In the genomic region with DNA sequence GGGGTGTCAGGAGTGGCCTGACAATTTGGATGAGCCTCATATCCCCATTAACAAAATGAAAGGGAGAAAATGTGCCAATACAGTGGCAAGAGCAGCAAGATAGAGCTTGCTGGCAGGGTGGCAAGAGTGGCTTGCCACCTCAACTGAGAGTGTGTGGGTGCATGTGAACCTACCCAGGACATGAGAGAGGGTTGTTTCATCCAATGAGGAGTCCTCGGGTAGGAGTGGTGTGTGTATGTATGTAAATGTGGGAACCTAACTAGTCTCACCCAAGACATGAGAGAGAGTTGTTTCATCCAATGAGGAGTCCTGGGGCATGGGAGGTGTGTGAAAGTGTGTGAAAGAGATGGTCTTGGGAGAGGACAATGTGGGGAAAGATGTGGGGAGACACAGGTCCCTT, we compare ENCODE assay signal across 29 cellular contexts.
DNase-seq lines count a peak whose midpoint lies in the region; ATAC-seq, FAIRE-seq and TF ChIP-seq lines count a peak whose summit lies in the region.
"Had no signal": no experiment of that assay in that cellular context is flagged by ENCODE, and none has a peak within 500 bp of the region (broad histone marks: within the 10 kb centered on the region; RNA-seq: fewer than 3 reads in every experiment).

No MANE protein-coding gene starts in this region.

- H3K9me3 Mint-ChIP-seq in CD8-positive, alpha-beta T cell = no peaks in the 10 kb centered on the region
- no peaks in the 10 kb centered on the region for H3K9me3 Mint-ChIP-seq in activated T-helper 1 cell treated with anti-CD3 and anti-CD28 coated beads, Interleukin-12 subunit alpha, Interleukin-12 subunit beta, Interleukin-2, Interleukin-4 antibody, amounts not matched to agents 30 ng/mL and 10 ng/mL and 1 ng/mL, durations not matched to agents 14 hours and 24 hours and 36 hours
- no peaks in the 10 kb centered on the region for H3K9me3 Mint-ChIP-seq in naive thymus-derived CD4-positive, alpha-beta T cell
- H3K9me3 Mint-ChIP-seq in CD4-positive, alpha-beta memory T cell = no peaks in the 10 kb centered on the region
- H3K9me3 Mint-ChIP-seq: IgD-negative memory B cell, neural crest cell had no signal

- no peak for TF ChIP-seq CTCF in CD8-positive, alpha-beta T cell (IDR thresholded peaks at IDR 0.05)

- intact Hi-C loops in CD8-positive, alpha-beta T cell (cut with DNase I, micrococcal nuclease) = no loop called here
- intact Hi-C loops in activated T-helper 1 cell treated with anti-CD3 and anti-CD28 coated beads, Interleukin-12 subunit alpha, Interleukin-12 subunit beta, Interleukin-2, Interleukin-4 antibody, amounts not matched to agents 30 ng/mL and 10 ng/mL and 1 ng/mL, durations not matched to agents 14 hours and 24 hours and 36 hours (cut with micrococcal nuclease) = no loop called here
- intact Hi-C loops in naive thymus-derived CD4-positive, alpha-beta T cell (cut with micrococcal nuclease) = loop anchor here (2.0 to 10.0 kb wide), 3 partner anchors 45 to 415 kb away; a partner anchor contains a TSS
- intact Hi-C loops in CD4-positive, alpha-beta memory T cell (cut with micrococcal nuclease) = loop anchor here (2.0 kb wide), 1 partner anchor 45 kb away; no protein-coding TSS in a partner anchor

- no peaks in the 10 kb centered on the region for H3K27me3 ChIP-seq in CD8-positive, alpha-beta T cell (ENCODE audit: insufficient read depth, low read length)
- no peaks in the 10 kb centered on the region for H3K27me3 ChIP-seq in naive thymus-derived CD4-positive, alpha-beta T cell (ENCODE audit: control insufficient read depth in 2 of 2, insufficient read depth in 2 of 2, low read length in 2 of 2)
- no peaks in the 10 kb centered on the region for H3K27me3 ChIP-seq in CD4-positive, alpha-beta memory T cell (ENCODE audit: insufficient read depth, low read length)
- H3K27me3 ChIP-seq: BLaER1 treated with 17β-estradiol and CSF1 and Interleukin-3, amounts not matched to agents 10 nM and 100 nM; gastroesophageal sphincter; ovary; upper lobe of right lung had no signal

- no peaks in the 10 kb centered on the region for H3K27me3 Mint-ChIP-seq in CD8-positive, alpha-beta T cell (ENCODE audit: low read depth)
- H3K27me3 Mint-ChIP-seq in activated T-helper 1 cell treated with anti-CD3 and anti-CD28 coated beads, Interleukin-12 subunit alpha, Interleukin-12 subunit beta, Interleukin-2, Interleukin-4 antibody, amounts not matched to agents 30 ng/mL and 10 ng/mL and 1 ng/mL, durations not matched to agents 14 hours and 24 hours and 36 hours (ENCODE audit: insufficient read depth) = peaks cover 3% of the 10 kb centered on the region
- H3K27me3 Mint-ChIP-seq in naive thymus-derived CD4-positive, alpha-beta T cell = no peaks in the 10 kb centered on the region
- no peaks in the 10 kb centered on the region for H3K27me3 Mint-ChIP-seq in CD4-positive, alpha-beta memory T cell
- H3K27me3 Mint-ChIP-seq: brain, IgD-negative memory B cell had no signal

- ATAC-seq in CD8-positive, alpha-beta T cell = no peak
- ATAC-seq in naive thymus-derived CD4-positive, alpha-beta T cell = no peak
- ATAC-seq: gastroesophageal sphincter had no signal

- POLR2A ChIA-PET in CD8-positive, alpha-beta T cell (lab: Charles Lee) = no interaction called here
- POLR2A ChIA-PET in naive thymus-derived CD4-positive, alpha-beta T cell (lab: Charles Lee) = interaction anchor here (0.6 kb wide), 1 partner anchor 690 kb away, joined by 3 read pairs; no protein-coding TSS in a partner anchor
- POLR2A ChIA-PET in CD4-positive, alpha-beta memory T cell (lab: Charles Lee; ENCODE audit: partially characterized antibody) = no interaction called here

- no peaks in the 10 kb centered on the region for H3K9me3 ChIP-seq in CD8-positive, alpha-beta T cell (ENCODE audit: low read length)
- no peaks in the 10 kb centered on the region for H3K9me3 ChIP-seq in naive thymus-derived CD4-positive, alpha-beta T cell (ENCODE audit: control insufficient read depth in 2 of 3, low read length in 3 of 3)
- H3K9me3 ChIP-seq in CD4-positive, alpha-beta memory T cell (ENCODE audit: control insufficient read depth in 1 of 2, low read length in 2 of 2) = no peaks in the 10 kb centered on the region
- H3K9me3 ChIP-seq: BLaER1 treated with 17β-estradiol and CSF1 and Interleukin-3, amounts not matched to agents 10 nM and 100 nM; gastroesophageal sphincter; ovary; upper lobe of right lung had no signal

- peak; percentile 78 for FAIRE-seq in GM18507 (lab: Jason Lieb, UNC)
- FAIRE-seq: endometrium, G401.6, RCC 7860 had no signal

- no peaks in the 10 kb centered on the region for H3K36me3 ChIP-seq in CD8-positive, alpha-beta T cell (ENCODE audit: insufficient read depth, low read length)
- no peaks in the 10 kb centered on the region for H3K36me3 ChIP-seq in naive thymus-derived CD4-positive, alpha-beta T cell (ENCODE audit: control insufficient read depth in 2 of 3, insufficient read depth in 3 of 3, low read length in 3 of 3)
- no peaks in the 10 kb centered on the region for H3K36me3 ChIP-seq in CD4-positive, alpha-beta memory T cell (ENCODE audit: insufficient read depth, low read length)
- H3K36me3 ChIP-seq: BLaER1 treated with 17β-estradiol and CSF1 and Interleukin-3, amounts not matched to agents 10 nM and 100 nM; gastroesophageal sphincter; ovary; upper lobe of right lung had no signal

- H3K4me3 Mint-ChIP-seq in CD8-positive, alpha-beta T cell = peak overlapping the region; percentile 12
- no peak overlapping the region for H3K4me3 Mint-ChIP-seq in activated T-helper 1 cell treated with anti-CD3 and anti-CD28 coated beads, Interleukin-12 subunit alpha, Interleukin-12 subunit beta, Interleukin-2, Interleukin-4 antibody, amounts not matched to agents 30 ng/mL and 10 ng/mL and 1 ng/mL, durations not matched to agents 14 hours and 24 hours and 36 hours
- H3K4me3 Mint-ChIP-seq in naive thymus-derived CD4-positive, alpha-beta T cell = peak overlapping the region in 5 of 10 donors; percentile 59 to 83 (median 73)
- peak overlapping the region in 1 of 8 donors; percentile 89 for H3K4me3 Mint-ChIP-seq in CD4-positive, alpha-beta memory T cell
- H3K4me3 Mint-ChIP-seq: brain, IgD-negative memory B cell, neural crest cell had no signal

- no peak for DNase-seq in CD8-positive, alpha-beta T cell
- no peak for DNase-seq in GM18507 (ENCODE audit: extremely low spot score, insufficient read length, low read depth)
- DNase-seq in activated T-helper 1 cell treated with anti-CD3 and anti-CD28 coated beads, Interleukin-12 subunit alpha, Interleukin-12 subunit beta, Interleukin-2, Interleukin-4 antibody, amounts not matched to agents 30 ng/mL and 10 ng/mL and 1 ng/mL, durations not matched to agents 14 hours and 24 hours and 36 hours (ENCODE audit: low spot score) = no peak
- DNase-seq in naive thymus-derived CD4-positive, alpha-beta T cell = no peak
- no peak for DNase-seq in HK-2 (ENCODE audit: unreplicated experiment)
- no peak for DNase-seq in NCI-H510A (lab: John Stamatoyannopoulos, UW)
- DNase-seq in CD4-positive, alpha-beta memory T cell = no peak
- DNase-seq: activated CD4-positive, alpha-beta T cell treated with anti-CD3 and anti-CD28 coated beads, Interleukin-2, amount 50 U/mL, for 1 hour; activated CD8-positive, alpha-beta memory T cell treated with anti-CD3 and anti-CD28 coated beads, Interleukin-2, amount 50 U/mL, for 4 hours; amniotic stem cell; cerebellar nuclear complex; hippocampal formation; NCI-H2107; NCI-H345; NCI-H748 treated with DMSO at 0.1 percent for 48 hours; ovary; SHP77 treated with DMSO at 0.1 percent for 48 hours; stimulated activated CD4-positive, alpha-beta T cell treated with anti-CD3 and anti-CD28 coated beads, Interleukin-4, amount 100 ng/mL, for 24 hours; T-helper 9 cell; upper lobe of right lung had no signal

- no peak overlapping the region for H3K27ac ChIP-seq in CD8-positive, alpha-beta T cell (ENCODE audit: low read depth, low read length)
- no peak overlapping the region for H3K27ac ChIP-seq in naive thymus-derived CD4-positive, alpha-beta T cell (ENCODE audit: low read depth, low read length)
- no peak overlapping the region for H3K27ac ChIP-seq in CD4-positive, alpha-beta memory T cell (ENCODE audit: low read depth, low read length)
- H3K27ac ChIP-seq: BLaER1 treated with 17β-estradiol and CSF1 and Interleukin-3, amounts not matched to agents 10 nM and 100 nM; gastroesophageal sphincter; ovary; upper lobe of right lung had no signal

- H3K4me1 ChIP-seq in CD8-positive, alpha-beta T cell (ENCODE audit: insufficient read depth, low read length) = peaks cover 18% of the 10 kb centered on the region
- H3K4me1 ChIP-seq in naive thymus-derived CD4-positive, alpha-beta T cell (ENCODE audit: control insufficient read depth in 2 of 2, insufficient read depth in 2 of 2, low read length in 2 of 2) = peaks cover 5 to 26% of the 10 kb centered on the region in 2 donors
- peaks cover 19% of the 10 kb centered on the region for H3K4me1 ChIP-seq in CD4-positive, alpha-beta memory T cell (ENCODE audit: insufficient read depth, low read length)
- H3K4me1 ChIP-seq: BLaER1 treated with 17β-estradiol and CSF1 and Interleukin-3, amounts not matched to agents 10 nM and 100 nM; gastroesophageal sphincter; upper lobe of right lung had no signal

- CTCF ChIA-PET in CD8-positive, alpha-beta T cell (lab: Charles Lee) = no interaction called here
- CTCF ChIA-PET in naive thymus-derived CD4-positive, alpha-beta T cell (lab: Charles Lee) = no interaction called here
- CTCF ChIA-PET in CD4-positive, alpha-beta memory T cell (lab: Charles Lee; ENCODE audit: partially characterized antibody) = interaction anchor here (1.3 kb wide), 1 partner anchor 22 kb away, joined by 4 read pairs; no protein-coding TSS in a partner anchor

- H3K36me3 Mint-ChIP-seq in CD8-positive, alpha-beta T cell = no peaks in the 10 kb centered on the region
- no peaks in the 10 kb centered on the region for H3K36me3 Mint-ChIP-seq in activated T-helper 1 cell treated with anti-CD3 and anti-CD28 coated beads, Interleukin-12 subunit alpha, Interleukin-12 subunit beta, Interleukin-2, Interleukin-4 antibody, amounts not matched to agents 30 ng/mL and 10 ng/mL and 1 ng/mL, durations not matched to agents 14 hours and 24 hours and 36 hours (ENCODE audit: low read depth)
- H3K36me3 Mint-ChIP-seq in naive thymus-derived CD4-positive, alpha-beta T cell = peaks cover 0 to 4% (median 0%) of the 10 kb centered on the region in 5 donors
- H3K36me3 Mint-ChIP-seq in CD4-positive, alpha-beta memory T cell = no peaks in the 10 kb centered on the region
- H3K36me3 Mint-ChIP-seq: brain, IgD-negative memory B cell had no signal

- peak overlapping the region; percentile 93 for H3K27ac Mint-ChIP-seq in CD8-positive, alpha-beta T cell
- H3K27ac Mint-ChIP-seq in activated T-helper 1 cell treated with anti-CD3 and anti-CD28 coated beads, Interleukin-12 subunit alpha, Interleukin-12 subunit beta, Interleukin-2, Interleukin-4 antibody, amounts not matched to agents 30 ng/mL and 10 ng/mL and 1 ng/mL, durations not matched to agents 14 hours and 24 hours and 36 hours = peak overlapping the region; percentile 4
- H3K27ac Mint-ChIP-seq in naive thymus-derived CD4-positive, alpha-beta T cell = peak overlapping the region in 5 of 9 donors; percentile 82 to 94 (median 87)
- H3K27ac Mint-ChIP-seq in CD4-positive, alpha-beta memory T cell = peak overlapping the region in 2 of 7 donors; percentile 13 to 82
- H3K27ac Mint-ChIP-seq: brain, IgD-negative memory B cell had no signal

- H3K4me1 Mint-ChIP-seq in CD8-positive, alpha-beta T cell (ENCODE audit: low read depth) = peaks cover 23% of the 10 kb centered on the region
- peaks cover 30% of the 10 kb centered on the region for H3K4me1 Mint-ChIP-seq in activated T-helper 1 cell treated with anti-CD3 and anti-CD28 coated beads, Interleukin-12 subunit alpha, Interleukin-12 subunit beta, Interleukin-2, Interleukin-4 antibody, amounts not matched to agents 30 ng/mL and 10 ng/mL and 1 ng/mL, durations not matched to agents 14 hours and 24 hours and 36 hours (ENCODE audit: low read depth)
- peaks cover 0 to 25% (median 16%) of the 10 kb centered on the region in 7 donors for H3K4me1 Mint-ChIP-seq in naive thymus-derived CD4-positive, alpha-beta T cell
- peaks cover 0 to 31% (median 6%) of the 10 kb centered on the region in 4 donors for H3K4me1 Mint-ChIP-seq in CD4-positive, alpha-beta memory T cell
- H3K4me1 Mint-ChIP-seq: brain, IgD-negative memory B cell, neural crest cell had no signal

- H3K4me3 ChIP-seq in CD8-positive, alpha-beta T cell (ENCODE audit: low read depth, low read length) = no peak overlapping the region
- H3K4me3 ChIP-seq in naive thymus-derived CD4-positive, alpha-beta T cell (ENCODE audit: low read length) = no peak overlapping the region
- no peak overlapping the region for H3K4me3 ChIP-seq in CD4-positive, alpha-beta memory T cell (ENCODE audit: low read length in 2 of 2)
- H3K4me3 ChIP-seq: BLaER1 treated with 17β-estradiol and CSF1 and Interleukin-3, amounts not matched to agents 10 nM and 100 nM; lung; ovary; upper lobe of right lung had no signal

Comparison
In these comparisons a context has a peak if more than half of its experiments do, and no peak if none do; other contexts are left out.
1. intact Hi-C loops: an anchor here in naive thymus-derived CD4-positive, alpha-beta T cell (2.0 to 10.0 kb wide) and CD4-positive, alpha-beta memory T cell (2.0 kb wide); none called in CD8-positive, alpha-beta T cell and activated T-helper 1 cell treated with anti-CD3 and anti-CD28 coated beads, Interleukin-12 subunit alpha, Interleukin-12 subunit beta, Interleukin-2, Interleukin-4 antibody, amounts not matched to agents 30 ng/mL and 10 ng/mL and 1 ng/mL, durations not matched to agents 14 hours and 24 hours and 36 hours.